Comparison of ENCODE assay signal across 23 cellular contexts in the genomic region with DNA sequence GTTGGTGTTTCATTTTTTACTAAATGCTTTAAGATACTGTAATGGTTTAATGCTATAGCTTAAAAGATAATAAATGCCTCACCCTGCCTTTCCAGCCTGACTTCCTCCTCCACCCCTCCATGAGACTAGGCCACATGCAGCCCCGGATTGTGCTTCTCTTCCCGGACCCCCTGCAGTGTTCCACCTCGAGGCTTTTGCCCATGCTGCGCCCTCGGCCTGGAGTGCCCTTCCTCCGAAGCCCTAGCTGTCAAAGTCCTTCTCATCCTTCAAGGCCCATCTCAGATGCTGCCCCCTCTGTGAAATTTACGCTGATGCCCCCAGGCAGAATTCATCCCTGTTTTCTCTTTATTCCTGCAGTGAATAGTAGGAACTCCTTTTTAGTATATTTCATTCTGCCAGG.
"Had no signal": no experiment of that assay in that cellular context is flagged by ENCODE, and none has a peak within 500 bp of the region (broad histone marks: within the 10 kb centered on the region; RNA-seq: fewer than 3 reads in every experiment).

No MANE protein-coding gene starts in this region.

- H3K4me3 Mint-ChIP-seq: activated CD4-positive, alpha-beta memory T cell treated with anti-CD3 and anti-CD28 coated beads, Interleukin-2, amount 10 ng/mL, durations not matched to agents 7 days and 5 days; activated CD4-positive, alpha-beta T cell treated with anti-CD3 and anti-CD28 coated beads, Interleukin-2, amount 10 ng/mL, durations not matched to agents 7 days and 5 days; activated naive CD8-positive, alpha-beta T cell treated with anti-CD3 and anti-CD28 coated beads, Interleukin-2, amount 10 ng/mL, durations not matched to agents 7 days and 5 days; activated T-cell treated with anti-CD3 and anti-CD28 coated beads, Interleukin-2, amount 50 U/mL, for 72 hours; T-helper 1 cell treated with Interleukin-12 subunit alpha and Interleukin-12 subunit beta and Interleukin-4 antibody, amounts not matched to agents 30 μg/mL and 1 μg/mL, for 36 hours had no signal

- H3K4me1 Mint-ChIP-seq: activated CD4-positive, alpha-beta memory T cell treated with anti-CD3 and anti-CD28 coated beads, Interleukin-2, amount 10 ng/mL, durations not matched to agents 7 days and 5 days; activated CD4-positive, alpha-beta T cell treated with anti-CD3 and anti-CD28 coated beads, Interleukin-2, amount 10 ng/mL, durations not matched to agents 7 days and 5 days; activated naive CD8-positive, alpha-beta T cell treated with anti-CD3 and anti-CD28 coated beads, Interleukin-2, amount 10 ng/mL, durations not matched to agents 7 days and 5 days had no signal

- ATAC-seq: activated T-cell treated with anti-CD3 and anti-CD28 coated beads, Interleukin-2, amount 50 U/mL, for 72 hours; SK-N-SH treated with all-trans-retinoic acid at 6 μM for 48 hours had no signal

- H3K36me3 Mint-ChIP-seq: activated naive CD8-positive, alpha-beta T cell treated with anti-CD3 and anti-CD28 coated beads, Interleukin-2, amount 10 ng/mL, durations not matched to agents 7 days and 5 days had no signal

- H3K9me3 ChIP-seq: adrenal gland, Peyer's patch, SJSA1 had no signal

- H3K4me3 ChIP-seq: adrenal gland, Peyer's patch, SJSA1 had no signal

- H3K4me1 ChIP-seq: Peyer's patch had no signal

- H3K9me3 Mint-ChIP-seq: activated CD4-positive, alpha-beta memory T cell treated with anti-CD3 and anti-CD28 coated beads, Interleukin-2, amount 10 ng/mL, durations not matched to agents 7 days and 5 days; activated CD4-positive, alpha-beta T cell treated with anti-CD3 and anti-CD28 coated beads, Interleukin-2, amount 10 ng/mL, durations not matched to agents 7 days and 5 days; activated naive CD8-positive, alpha-beta T cell treated with anti-CD3 and anti-CD28 coated beads, Interleukin-2, amount 10 ng/mL, durations not matched to agents 7 days and 5 days; activated T-cell treated with anti-CD3 and anti-CD28 coated beads, Interleukin-2, amount 50 U/mL, for 72 hours; activated T-helper 2 cell treated with anti-CD3 and anti-CD28 coated beads, Interferon-gamma antibody, Interleukin-2, Interleukin-4, amounts not matched to agents 10 μg/mL and 5 μg/mL and 100 μg/mL, durations not matched to agents 14 hours and 24 hours and 36 hours; T-helper 1 cell treated with Interleukin-12 subunit alpha and Interleukin-12 subunit beta and Interleukin-4 antibody, amounts not matched to agents 30 μg/mL and 1 μg/mL, for 36 hours had no signal

- H3K27me3 ChIP-seq: adrenal gland, Peyer's patch, SJSA1 had no signal

- H3K27ac Mint-ChIP-seq: activated CD4-positive, alpha-beta memory T cell treated with anti-CD3 and anti-CD28 coated beads, Interleukin-2, amount 10 ng/mL, durations not matched to agents 7 days and 5 days; activated CD4-positive, alpha-beta T cell treated with anti-CD3 and anti-CD28 coated beads, Interleukin-2, amount 10 ng/mL, durations not matched to agents 7 days and 5 days; activated naive CD8-positive, alpha-beta T cell treated with anti-CD3 and anti-CD28 coated beads, Interleukin-2, amount 10 ng/mL, durations not matched to agents 7 days and 5 days; activated T-cell treated with anti-CD3 and anti-CD28 coated beads, Interleukin-2, amount 50 U/mL, for 72 hours; activated T-helper 2 cell treated with anti-CD3 and anti-CD28 coated beads, Interferon-gamma antibody, Interleukin-2, Interleukin-4, amounts not matched to agents 10 μg/mL and 5 μg/mL and 100 μg/mL, durations not matched to agents 14 hours and 24 hours and 36 hours; T-helper 1 cell treated with Interleukin-12 subunit alpha and Interleukin-12 subunit beta and Interleukin-4 antibody, amounts not matched to agents 30 μg/mL and 1 μg/mL, for 36 hours had no signal

- DNase-seq: activated CD4-positive, alpha-beta memory T cell treated with anti-CD3 and anti-CD28 coated beads, Interleukin-2, amount 10 ng/mL, durations not matched to agents 7 days and 5 days; activated CD4-positive, alpha-beta T cell treated with anti-CD3 and anti-CD28 coated beads, Interleukin-2, amount 10 ng/mL, durations not matched to agents 7 days and 5 days; activated CD4-positive, CD25-positive, alpha-beta regulatory T cell; activated CD8-positive, alpha-beta memory T cell treated with anti-CD3 and anti-CD28 coated beads, Interleukin-2, amount 50 U/mL, for 4 hours; activated naive CD4-positive, alpha-beta T cell treated with anti-CD3 and anti-CD28 coated beads, Interleukin-2, amount 50 U/mL, for 16 hours; activated naive CD8-positive, alpha-beta T cell treated with anti-CD3 and anti-CD28 coated beads, Interleukin-2, amount 10 ng/mL, durations not matched to agents 7 days and 5 days; activated T-cell treated with anti-CD3 and anti-CD28 coated beads, Interleukin-2, amount 50 U/mL, for 72 hours; adrenal gland; anterior cingulate cortex; cerebellar nuclear complex; MM.1S; NCI-H1436; NCI-H187 treated with DMSO at 0.1 percent for 48 hours; NCI-H2081 treated with DMSO at 0.1 percent for 48 hours; NCI-H2171 treated with DMSO at 0.1 percent for 48 hours; NCI-H226; NCI-H510A treated with DMSO at 0.1 percent for 48 hours; Peyer's patch; Right ventricle myocardium superior had no signal

- H3K27me3 Mint-ChIP-seq: activated CD4-positive, alpha-beta memory T cell treated with anti-CD3 and anti-CD28 coated beads, Interleukin-2, amount 10 ng/mL, durations not matched to agents 7 days and 5 days; activated CD4-positive, alpha-beta T cell treated with anti-CD3 and anti-CD28 coated beads, Interleukin-2, amount 10 ng/mL, durations not matched to agents 7 days and 5 days; activated naive CD8-positive, alpha-beta T cell treated with anti-CD3 and anti-CD28 coated beads, Interleukin-2, amount 10 ng/mL, durations not matched to agents 7 days and 5 days had no signal
